Comparison of ENCODE assay signal across 8 cellular contexts in genomic region chr2:217988014-217988839, GRCh38. TPM values are rescaled to one million over a fixed set of nuclear protein-coding genes. Genes with fewer than 3 reads are reported as not detected.
DNase-seq lines count a peak whose midpoint lies in the region; ATAC-seq and TF ChIP-seq lines count a peak whose summit lies in the region.

No MANE protein-coding gene starts in this region.

- H3K27ac Mint-ChIP-seq in activated B cell treated with CpG ODN at 0.5 μM for 24 hours (no peak overlapping the region), chondrocyte (ENCODE audit: unreplicated experiment) (peak overlapping the region; percentile 85)

- DNase-seq in AG10803 (ENCODE audit: low read depth) (peak; percentile 73), NCI-H1694 treated with DMSO at 0.1 percent for 48 hours (lab: John Stamatoyannopoulos, UW) (peak; percentile 73), activated B cell treated with CpG ODN at 0.5 μM for 24 hours (peak; percentile 60), chondrocyte (ENCODE audit: low spot score) (peak; percentile 72), kidney glomerular epithelial cell (lab: John Stamatoyannopoulos, UW) (peak; percentile 43)
- peak; percentile 39 to 59 for DNase-seq in stimulated activated CD4-positive, alpha-beta T cell treated with anti-CD3 and anti-CD28 coated beads, Interleukin-1b, Interleukin-23, amount 100 ng/mL, for 4 hours (ENCODE audit: low read depth in 2 of 2)

- H3K4me1 Mint-ChIP-seq in activated B cell treated with CpG ODN at 0.5 μM for 24 hours (peaks cover 2% of the 10 kb centered on the region), chondrocyte (ENCODE audit: low read depth) (peaks cover 38% of the 10 kb centered on the region)

- H3K4me3 ChIP-seq in AG10803 (ENCODE audit: low read length) = no peak overlapping the region

- H3K9me3 Mint-ChIP-seq in activated B cell treated with CpG ODN at 0.5 μM for 24 hours = no peaks in the 10 kb centered on the region
- no peaks in the 10 kb centered on the region for H3K9me3 Mint-ChIP-seq in chondrocyte (ENCODE audit: low read depth)

- no peak overlapping the region for H3K4me3 Mint-ChIP-seq in activated B cell treated with CpG ODN at 0.5 μM for 24 hours
- H3K4me3 Mint-ChIP-seq in chondrocyte (ENCODE audit: unreplicated experiment) = no peak overlapping the region

- intact Hi-C loops in activated B cell treated with CpG ODN at 0.5 μM for 24 hours (cut with micrococcal nuclease) = loop anchor here (1.0 to 2.0 kb wide), 3 partner anchors 101 to 203 kb away; no protein-coding TSS in a partner anchor

- no peaks in the 10 kb centered on the region for H3K36me3 Mint-ChIP-seq in activated B cell treated with CpG ODN at 0.5 μM for 24 hours (ENCODE audit: low read depth)
- peaks cover 14% of the 10 kb centered on the region for H3K36me3 Mint-ChIP-seq in chondrocyte (ENCODE audit: low read depth)

- CTCF ChIA-PET in activated B cell treated with CpG ODN at 0.5 μM for 24 hours (lab: Charles Lee) = interaction anchor here (1.7 to 4.1 kb wide), 3 partner anchors 199 to 202 kb away, joined by 17 to 34 read pairs (median 23); no protein-coding TSS in a partner anchor

- H3K27me3 Mint-ChIP-seq in activated B cell treated with CpG ODN at 0.5 μM for 24 hours (peaks cover 11% of the 10 kb centered on the region), chondrocyte (ENCODE audit: low read depth) (no peaks in the 10 kb centered on the region)

- ATAC-seq in GM19351 (IDR thresholded peaks at IDR 0.05; ENCODE audit: unreplicated experiment) = peak; percentile 58
- ATAC-seq in activated B cell treated with CpG ODN at 0.5 μM for 24 hours (ENCODE audit: low read depth) = peak; percentile 69
- ATAC-seq in GM19023 (IDR thresholded peaks at IDR 0.05; ENCODE audit: unreplicated experiment) = no peak

- TF ChIP-seq CTCF in AG10803 (conservative IDR thresholded peaks at IDR 0.05; ENCODE audit: low read length) = peak; percentile 93
- no peak for TF ChIP-seq CTCF in activated B cell treated with CpG ODN at 0.5 μM for 24 hours (IDR thresholded peaks at IDR 0.05)
- TF ChIP-seq CTCF in chondrocyte (IDR thresholded peaks at IDR 0.05) = peak; percentile 92

- POLR2A ChIA-PET in activated B cell treated with CpG ODN at 0.5 μM for 24 hours (lab: Charles Lee) = no interaction called here

RNA-seq across cellular contexts. Expression of gene TNS1, which starts 14.6 kb away (rescaled TPM):
- total RNA-seq in activated B cell treated with CpG ODN at 0.5 μM for 24 hours (0.10 and 0.13 TPM in 2 replicates), chondrocyte (227 to 272 TPM (median 249 TPM) in 3 replicates)

Comparison
In these comparisons a context has a peak if more than half of its experiments do, and no peak if none do; other contexts are left out.
1. RNA of gene TNS1, which starts 14.6 kb away (total RNA-seq): 227 to 272 TPM in chondrocyte; 0.10 to 0.13 TPM in activated B cell treated with CpG ODN at 0.5 μM for 24 hours; every median in the first group is over 100 times any median in the second.
2. Peak in every context shown above with its lines, with median percentiles within 50 percentile points of each other: DNase-seq.